8 cellular contexts compared by ENCODE assay signal in genomic region chr10:52232561-52233350, GRCh38.
DNase-seq lines count a peak whose midpoint lies in the region; ATAC-seq and TF ChIP-seq lines count a peak whose summit lies in the region.

No MANE protein-coding gene starts in this region.

- H3K27me3 Mint-ChIP-seq in T-helper 1 cell treated with Interleukin-12 subunit alpha and Interleukin-12 subunit beta and Interleukin-4 antibody, amounts not matched to agents 30 μg/mL and 1 μg/mL, for 36 hours (ENCODE audit: low read depth): peaks cover 8% of the 10 kb centered on the region

- H3K27ac ChIP-seq in spleen: peak overlapping the region in 2 of 8 donors; percentile 18 to 37

- H3K9me3 ChIP-seq in iPS-15b (ENCODE audit: control insufficient read depth, insufficient read depth, low read length): no peaks in the 10 kb centered on the region
- no peaks in the 10 kb centered on the region for H3K9me3 ChIP-seq in spleen

- H3K27me3 ChIP-seq in iPS-15b (ENCODE audit: control insufficient read depth, insufficient read depth, low read length): no peaks in the 10 kb centered on the region
- no peaks in the 10 kb centered on the region for H3K27me3 ChIP-seq in spleen (replicated peaks in 1 of 7)

- no peak overlapping the region for H3K9ac ChIP-seq in iPS-15b (ENCODE audit: low read depth, low read length)

- TF ChIP-seq POLR2A in spleen (IDR thresholded peaks at IDR 0.05): no peak

- H3K27ac Mint-ChIP-seq in T-helper 1 cell treated with Interleukin-12 subunit alpha and Interleukin-12 subunit beta and Interleukin-4 antibody, amounts not matched to agents 30 μg/mL and 1 μg/mL, for 36 hours: no peak overlapping the region

- H3K4me1 Mint-ChIP-seq in T-helper 1 cell treated with Interleukin-12 subunit alpha and Interleukin-12 subunit beta and Interleukin-4 antibody, amounts not matched to agents 30 μg/mL and 1 μg/mL, for 36 hours (ENCODE audit: low read depth): peaks cover 5% of the 10 kb centered on the region

- intact Hi-C loops in spleen (cut with DNase I; ENCODE audit: low total_unique reads): no loop called here

- peak overlapping the region; percentile 65 for H3K4me3 Mint-ChIP-seq in T-helper 1 cell treated with Interleukin-12 subunit alpha and Interleukin-12 subunit beta and Interleukin-4 antibody, amounts not matched to agents 30 μg/mL and 1 μg/mL, for 36 hours

- peak overlapping the region; percentile 43 for H3K4me3 ChIP-seq in iPS-15b (ENCODE audit: low read depth, low read length)
- H3K4me3 ChIP-seq in spleen: peak overlapping the region in 4 of 8 donors; percentile 21 to 49 (median 26)

- no peaks in the 10 kb centered on the region for H3K4me1 ChIP-seq in iPS-15b (ENCODE audit: control insufficient read depth, insufficient read depth, low read length)
- peaks cover 5 to 22% (median 14%) of the 10 kb centered on the region in 6 donors for H3K4me1 ChIP-seq in spleen

- H3K36me3 ChIP-seq in iPS-15b (ENCODE audit: control insufficient read depth, insufficient read depth, low read length) (no peaks in the 10 kb centered on the region), spleen (no peaks in the 10 kb centered on the region)

- WGBS in spleen, 5 donors: 21 to 33% (median 26%) methylated on average over 4 of the region's 4 CpGs

- no peaks in the 10 kb centered on the region for H3K9me3 Mint-ChIP-seq in T-helper 1 cell treated with Interleukin-12 subunit alpha and Interleukin-12 subunit beta and Interleukin-4 antibody, amounts not matched to agents 30 μg/mL and 1 μg/mL, for 36 hours

- H3K36me3 Mint-ChIP-seq in T-helper 1 cell treated with Interleukin-12 subunit alpha and Interleukin-12 subunit beta and Interleukin-4 antibody, amounts not matched to agents 30 μg/mL and 1 μg/mL, for 36 hours (ENCODE audit: low read depth): no peaks in the 10 kb centered on the region

- DNase-seq in T-helper 1 cell (no peak), SW480 (ENCODE audit: low spot score) (peak; percentile 17), H4 (ENCODE audit: low spot score) (no peak), spleen (no peak), NCI-H82 treated with DMSO at 0.1 percent for 48 hours (lab: John Stamatoyannopoulos, UW; ENCODE audit: unreplicated experiment) (no peak)

- ATAC-seq in HG02981 (IDR thresholded peaks at IDR 0.05; ENCODE audit: unreplicated experiment): peak; percentile 99

- no peak for TF ChIP-seq CTCF in spleen (IDR thresholded peaks at IDR 0.05 in 8 of 11, conservative IDR thresholded peaks at IDR 0.05 in 3 of 11)
